ENCODE assay signal across 22 cellular contexts in genomic region chr6:69907981-69908498, GRCh38. TPM values are rescaled to one million over a fixed set of nuclear protein-coding genes. Genes with fewer than 3 reads are reported as not detected.
DNase-seq lines count a peak whose midpoint lies in the region; ATAC-seq and TF ChIP-seq lines count a peak whose summit lies in the region.
"Had no signal": no experiment of that assay in that cellular context is flagged by ENCODE, and none has a peak within 500 bp of the region (broad histone marks: within the 10 kb centered on the region; RNA-seq: fewer than 3 reads in every experiment).

No MANE protein-coding gene starts in this region.

- TF ChIP-seq CTCF in AG09319 (IDR thresholded peaks at IDR 0.05; ENCODE audit: low read depth, low read length): no peak
- TF ChIP-seq CTCF in epithelial cell of esophagus (IDR thresholded peaks at IDR 0.05; ENCODE audit: insufficient read depth, low read depth, low read length, missing control alignments): no peak
- TF ChIP-seq CTCF in left lung (IDR thresholded peaks at IDR 0.05): no peak

- H3K9me3 ChIP-seq in left lung: no peaks in the 10 kb centered on the region
- H3K9me3 ChIP-seq: A549, heart left ventricle, psoas muscle, SJSA1, upper lobe of left lung had no signal

- no peak overlapping the region for H3K4me3 ChIP-seq in epithelial cell of esophagus (ENCODE audit: low read length)
- no peak overlapping the region for H3K4me3 ChIP-seq in left lung
- H3K4me3 ChIP-seq: A549, heart left ventricle, psoas muscle, SJSA1, upper lobe of left lung had no signal

- H3K36me3 ChIP-seq in left lung: no peaks in the 10 kb centered on the region
- H3K36me3 ChIP-seq: heart left ventricle, SJSA1, upper lobe of left lung had no signal

- intact Hi-C loops in left lung (cut with DNase I): no loop called here

- peak; percentile 59 for ATAC-seq in left lung
- ATAC-seq in GM18868 (IDR thresholded peaks at IDR 0.05; ENCODE audit: unreplicated experiment): no peak
- ATAC-seq: A549; CD8-positive, alpha-beta T cell; heart left ventricle; psoas muscle; stimulated activated effector memory CD8-positive, alpha-beta T cell treated with anti-CD3 and anti-CD28 coated beads, Interleukin-12 subunit alpha, Interleukin-12 subunit beta, amount 100 ng/mL, for 72 hours had no signal

- no peak overlapping the region for H3K27ac ChIP-seq in left lung
- H3K27ac ChIP-seq: A549, heart left ventricle, psoas muscle, SJSA1, upper lobe of left lung had no signal

- DNase-seq in AG09319 (ENCODE audit: extremely low read depth, low read depth) (peak; percentile 11), OCI-M1 (lab: John Stamatoyannopoulos, UW) (peak; percentile 28), epithelial cell of esophagus (ENCODE audit: low read depth) (peak; percentile 36), left lung (no peak), NCI-H69 (lab: John Stamatoyannopoulos, UW) (no peak), UCSD-AML1 (lab: John Stamatoyannopoulos, UW; ENCODE audit: unreplicated experiment) (no peak)
- no peak for DNase-seq in stimulated activated CD4-positive, alpha-beta T cell treated with anti-CD3 and anti-CD28 coated beads, Interleukin-4, amount 100 ng/mL, for 1 hour
- DNase-seq: activated effector memory CD4-positive, alpha-beta T cell treated with Interleukin-2 at 50 U/mL for 16 hours; CD8-positive, alpha-beta T cell; DND-41; heart left ventricle; mesendoderm; NCI-H1930; NCI-H510A treated with DMSO at 0.1 percent for 48 hours; nephron progenitor cell; psoas muscle; stimulated activated CD4-positive, alpha-beta T cell treated with anti-CD3 and anti-CD28 coated beads, Interleukin-12 subunit alpha, Interleukin-12 subunit beta, amount 100 ng/mL, for 4 hours; upper lobe of left lung had no signal

- no peaks in the 10 kb centered on the region for H3K27me3 ChIP-seq in left lung
- H3K27me3 ChIP-seq: heart left ventricle, SJSA1, upper lobe of left lung had no signal

- no peaks in the 10 kb centered on the region for H3K4me1 ChIP-seq in left lung
- H3K4me1 ChIP-seq: A549, heart left ventricle, psoas muscle, SJSA1, upper lobe of left lung had no signal

RNA-seq across cellular contexts. Expression of gene COL19A1, which starts 41.7 kb away (rescaled TPM):
- total RNA-seq in left lung: under 1 TPM; 0.10 to 0.17 TPM
- total RNA-seq: SJSA1 had no signal

Comparison
In these comparisons a context has a peak if more than half of its experiments do, and no peak if none do; other contexts are left out.
1. DNase-seq: peak in AG09319 (single experiment), OCI-M1 (single experiment) and epithelial cell of esophagus (single experiment); none in left lung (0 of 2), stimulated activated CD4-positive, alpha-beta T cell treated with anti-CD3 and anti-CD28 coated beads, Interleukin-4, amount 100 ng/mL, for 1 hour (single experiment), NCI-H69 (single experiment) and UCSD-AML1 (single experiment).